Comparison of ENCODE assay signal across 8 cellular contexts in genomic region chr11:65454696-65455456, GRCh38. TPM values are rescaled to one million over a fixed set of nuclear protein-coding genes. Genes with fewer than 3 reads are reported as not detected.
DNase-seq lines count a peak whose midpoint lies in the region; ATAC-seq and TF ChIP-seq lines count a peak whose summit lies in the region.

No MANE protein-coding gene starts in this region.

- peak overlapping the region; percentile 85 to 91 (median 88) for H3K4me3 Mint-ChIP-seq in CD4-positive, alpha-beta memory T cell
- peak overlapping the region; percentile 96 for H3K4me3 Mint-ChIP-seq in activated T-helper 2 cell treated with anti-CD3 and anti-CD28 coated beads, Interferon-gamma antibody, Interleukin-2, Interleukin-4, amounts not matched to agents 10 μg/mL and 5 μg/mL and 100 μg/mL, durations not matched to agents 14 hours and 24 hours and 36 hours (ENCODE audit: low read depth)
- H3K4me3 Mint-ChIP-seq in neural crest cell: peak overlapping the region; percentile 62

- H3K27ac Mint-ChIP-seq in CD4-positive, alpha-beta memory T cell: peak overlapping the region; percentile 84 to 97 (median 89)
- H3K27ac Mint-ChIP-seq in activated T-helper 2 cell treated with anti-CD3 and anti-CD28 coated beads, Interferon-gamma antibody, Interleukin-2, Interleukin-4, amounts not matched to agents 10 μg/mL and 5 μg/mL and 100 μg/mL, durations not matched to agents 14 hours and 24 hours and 36 hours: peak overlapping the region; percentile 91
- no peak overlapping the region for H3K27ac Mint-ChIP-seq in neural crest cell (ENCODE audit: unreplicated experiment)

- POLR2A ChIA-PET in CD4-positive, alpha-beta memory T cell (lab: Charles Lee; ENCODE audit: partially characterized antibody): interaction anchor here (0.6 to 3.0 kb wide), 9 partner anchors 8 to 118 kb away, joined by 3 to 22 read pairs (median 5); partner anchors contain the start of gene MALAT1

- H3K9me3 Mint-ChIP-seq in CD4-positive, alpha-beta memory T cell: peaks cover 0 to under 1% (median 0%) of the 10 kb centered on the region in 8 donors
- H3K9me3 Mint-ChIP-seq in activated T-helper 2 cell treated with anti-CD3 and anti-CD28 coated beads, Interferon-gamma antibody, Interleukin-2, Interleukin-4, amounts not matched to agents 10 μg/mL and 5 μg/mL and 100 μg/mL, durations not matched to agents 14 hours and 24 hours and 36 hours: no peaks in the 10 kb centered on the region
- no peaks in the 10 kb centered on the region for H3K9me3 Mint-ChIP-seq in neural crest cell

- peak overlapping the region; percentile 64 for H3K27ac ChIP-seq in CD4-positive, alpha-beta memory T cell (ENCODE audit: low read depth, low read length)
- peak overlapping the region; percentile 76 for H3K27ac ChIP-seq in stomach smooth muscle (ENCODE audit: low read length)

- H3K4me3 ChIP-seq in CD4-positive, alpha-beta memory T cell (ENCODE audit: low read length in 2 of 2): peak overlapping the region; percentile 78 to 84
- H3K4me3 ChIP-seq in fibroblast of the aortic adventitia (ENCODE audit: low read depth, low read length): peak overlapping the region; percentile 72
- H3K4me3 ChIP-seq in stomach smooth muscle (ENCODE audit: low read length in 2 of 2): peak overlapping the region; percentile 81 to 82

- H3K36me3 ChIP-seq in CD4-positive, alpha-beta memory T cell (ENCODE audit: insufficient read depth, low read length): no peaks in the 10 kb centered on the region
- no peaks in the 10 kb centered on the region for H3K36me3 ChIP-seq in stomach smooth muscle (ENCODE audit: control insufficient read depth in 2 of 2, insufficient read depth in 2 of 2, low read length in 2 of 2)

- H3K27me3 ChIP-seq in CD4-positive, alpha-beta memory T cell (ENCODE audit: insufficient read depth, low read length): no peaks in the 10 kb centered on the region
- H3K27me3 ChIP-seq in stomach smooth muscle (ENCODE audit: control insufficient read depth in 1 of 2, insufficient read depth in 2 of 2, low read length in 2 of 2): no peaks in the 10 kb centered on the region

- ATAC-seq in GM19324 (IDR thresholded peaks at IDR 0.05; ENCODE audit: low FRiP score, unreplicated experiment): peak; percentile 87
- ATAC-seq in HG03571 (IDR thresholded peaks at IDR 0.05; ENCODE audit: unreplicated experiment): peak; percentile 88

- no peaks in the 10 kb centered on the region for H3K36me3 Mint-ChIP-seq in CD4-positive, alpha-beta memory T cell
- peaks cover 24% of the 10 kb centered on the region for H3K36me3 Mint-ChIP-seq in activated T-helper 2 cell treated with anti-CD3 and anti-CD28 coated beads, Interferon-gamma antibody, Interleukin-2, Interleukin-4, amounts not matched to agents 10 μg/mL and 5 μg/mL and 100 μg/mL, durations not matched to agents 14 hours and 24 hours and 36 hours (ENCODE audit: low read depth)
- no peaks in the 10 kb centered on the region for H3K36me3 Mint-ChIP-seq in neural crest cell (ENCODE audit: low read depth)

- peak; percentile 55 to 76 (median 64) for DNase-seq in CD4-positive, alpha-beta memory T cell
- peak; percentile 79 for DNase-seq in activated T-helper 2 cell treated with anti-CD3 and anti-CD28 coated beads, Interferon-gamma antibody, Interleukin-2, Interleukin-4, amounts not matched to agents 10 μg/mL and 5 μg/mL and 100 μg/mL, durations not matched to agents 14 hours and 24 hours and 36 hours (ENCODE audit: low spot score)
- DNase-seq in fibroblast of the aortic adventitia (ENCODE audit: low read depth) (peak; percentile 83), neural crest cell (ENCODE audit: low read depth, low spot score) (peak; percentile 59)

- peaks cover 11 to 34% (median 16%) of the 10 kb centered on the region in 4 donors for H3K4me1 Mint-ChIP-seq in CD4-positive, alpha-beta memory T cell
- peaks cover 23% of the 10 kb centered on the region for H3K4me1 Mint-ChIP-seq in activated T-helper 2 cell treated with anti-CD3 and anti-CD28 coated beads, Interferon-gamma antibody, Interleukin-2, Interleukin-4, amounts not matched to agents 10 μg/mL and 5 μg/mL and 100 μg/mL, durations not matched to agents 14 hours and 24 hours and 36 hours (ENCODE audit: low read depth)
- H3K4me1 Mint-ChIP-seq in neural crest cell: peaks cover 31% of the 10 kb centered on the region

- TF ChIP-seq CTCF in fibroblast of the aortic adventitia (IDR thresholded peaks at IDR 0.05; ENCODE audit: insufficient read depth, low read length): no peak
- no peak for TF ChIP-seq CTCF in neural crest cell (conservative IDR thresholded peaks at IDR 0.05)

- CTCF ChIA-PET in CD4-positive, alpha-beta memory T cell (lab: Charles Lee; ENCODE audit: partially characterized antibody): no interaction called here

- no peaks in the 10 kb centered on the region for H3K27me3 Mint-ChIP-seq in CD4-positive, alpha-beta memory T cell
- no peaks in the 10 kb centered on the region for H3K27me3 Mint-ChIP-seq in activated T-helper 2 cell treated with anti-CD3 and anti-CD28 coated beads, Interferon-gamma antibody, Interleukin-2, Interleukin-4, amounts not matched to agents 10 μg/mL and 5 μg/mL and 100 μg/mL, durations not matched to agents 14 hours and 24 hours and 36 hours (ENCODE audit: low read depth)
- no peaks in the 10 kb centered on the region for H3K27me3 Mint-ChIP-seq in neural crest cell (ENCODE audit: low read depth)

- peak overlapping the region; percentile 81 to 83 for H3K9ac ChIP-seq in stomach smooth muscle (ENCODE audit: low read length in 2 of 2)

- H3K9me3 ChIP-seq in CD4-positive, alpha-beta memory T cell (ENCODE audit: control insufficient read depth in 1 of 2, low read length in 2 of 2): no peaks in the 10 kb centered on the region
- H3K9me3 ChIP-seq in stomach smooth muscle (ENCODE audit: control insufficient read depth in 2 of 2, low read length in 2 of 2): no peaks in the 10 kb centered on the region

- intact Hi-C loops in CD4-positive, alpha-beta memory T cell (cut with micrococcal nuclease): loop anchor here (2.0 kb wide), 1 partner anchor 18 kb away; no protein-coding TSS in a partner anchor
- intact Hi-C loops in activated T-helper 2 cell treated with anti-CD3 and anti-CD28 coated beads, Interferon-gamma antibody, Interleukin-2, Interleukin-4, amounts not matched to agents 10 μg/mL and 5 μg/mL and 100 μg/mL, durations not matched to agents 14 hours and 24 hours and 36 hours (cut with micrococcal nuclease): no loop called here

- peaks cover 12% of the 10 kb centered on the region for H3K4me1 ChIP-seq in CD4-positive, alpha-beta memory T cell (ENCODE audit: insufficient read depth, low read length)
- peaks cover 12% of the 10 kb centered on the region for H3K4me1 ChIP-seq in stomach smooth muscle (ENCODE audit: control insufficient read depth, insufficient read depth, low read length)

TF ChIP-seq in PFSK-1, 5 proteins besides CTCF, POLR2A, EP300 and RAD21:
- TF ChIP-seq TAF1 (IDR thresholded peaks at IDR 0.05; ENCODE audit: borderline replicate concordance, insufficient read depth, low read length) (peak; percentile 93; the same call in 1 of the 2 replicates), FOXP2 (optimal IDR thresholded peaks at IDR 0.05; ENCODE audit: borderline replicate concordance, extremely low read depth, extremely low read length, insufficient read depth) (no peak), POLR2AphosphoS5 (IDR thresholded peaks at IDR 0.05; ENCODE audit: low read depth, low read length) (peak; percentile 98)

RNA-seq across cellular contexts. Expression of gene NEAT1, which starts 32.3 kb away (rescaled TPM):
- total RNA-seq in CD4-positive, alpha-beta memory T cell: 100 to 1,000 TPM; 685 to 687 TPM
- 1 to 10 TPM; 2.3 to 4.0 TPM for polyA plus RNA-seq in CD4-positive, alpha-beta memory T cell
- polyA plus RNA-seq in PFSK-1 (2012; ENCODE audit: insufficient read length, low read depth): 67.8 TPM
- total RNA-seq in activated T-helper 2 cell treated with anti-CD3 and anti-CD28 coated beads, Interferon-gamma antibody, Interleukin-2, Interleukin-4, amounts not matched to agents 10 μg/mL and 5 μg/mL and 100 μg/mL, durations not matched to agents 14 hours and 24 hours and 36 hours: 422 and 430 TPM in 2 replicates
- total RNA-seq in fibroblast of the aortic adventitia (ENCODE audit: low replicate concordance) (527 and 883 TPM in 2 replicates), neural crest cell (29.8 and 37.2 TPM in 2 replicates)

RNA-seq across cellular contexts. Expression of gene MALAT1, which starts 44.0 kb away (rescaled TPM):
- total RNA-seq in CD4-positive, alpha-beta memory T cell: over 10,000 TPM; 29,058 to 29,932 TPM
- polyA plus RNA-seq in CD4-positive, alpha-beta memory T cell: 1,000 to 10,000 TPM; 2,969 to 3,488 TPM
- 336 TPM for polyA plus RNA-seq in PFSK-1 (2012; ENCODE audit: insufficient read length, low read depth)
- 4,338 and 4,347 TPM in 2 replicates for total RNA-seq in activated T-helper 2 cell treated with anti-CD3 and anti-CD28 coated beads, Interferon-gamma antibody, Interleukin-2, Interleukin-4, amounts not matched to agents 10 μg/mL and 5 μg/mL and 100 μg/mL, durations not matched to agents 14 hours and 24 hours and 36 hours
- total RNA-seq in fibroblast of the aortic adventitia (ENCODE audit: low replicate concordance): 10,787 and 27,374 TPM in 2 replicates
- total RNA-seq in neural crest cell: 4,794 and 5,409 TPM in 2 replicates

Comparison
In these comparisons a context has a peak if more than half of its experiments do, and no peak if none do; other contexts are left out.
1. Peak in every context shown above with its lines: DNase-seq, ATAC-seq, H3K4me3 ChIP-seq and H3K27ac ChIP-seq.
2. RNA of gene NEAT1, which starts 32.3 kb away (total RNA-seq): 685 to 687 TPM in CD4-positive, alpha-beta memory T cell, 527 to 883 TPM in fibroblast of the aortic adventitia and 422 to 430 TPM in activated T-helper 2 cell treated with anti-CD3 and anti-CD28 coated beads, Interferon-gamma antibody, Interleukin-2, Interleukin-4, amounts not matched to agents 10 μg/mL and 5 μg/mL and 100 μg/mL, durations not matched to agents 14 hours and 24 hours and 36 hours; 29.8 to 37.2 TPM in neural crest cell; every median in the first group is over 10 times any median in the second.